In genomic region chr5:151284392-151284967, GRCh38 we compare ENCODE assay signal across 12 cellular contexts. TPM values are rescaled to one million over a fixed set of nuclear protein-coding genes. Genes with fewer than 3 reads are reported as not detected.
DNase-seq lines count a peak whose midpoint lies in the region; TF ChIP-seq lines count a peak whose summit lies in the region.
"Had no signal": no experiment of that assay in that cellular context is flagged by ENCODE, and none has a peak within 500 bp of the region (broad histone marks: within the 10 kb centered on the region; RNA-seq: fewer than 3 reads in every experiment).

No MANE protein-coding gene starts in this region.

- H3K4me3 ChIP-seq in fibroblast of mammary gland (ENCODE audit: control insufficient read depth, low read depth, low read length): no peak overlapping the region

- no peak overlapping the region for H3K4me3 Mint-ChIP-seq in nephron progenitor cell
- H3K4me3 Mint-ChIP-seq: effector memory CD8-positive, alpha-beta T cell had no signal

- no peaks in the 10 kb centered on the region for H3K4me1 Mint-ChIP-seq in nephron progenitor cell

- DNase-seq in AML-193 (lab: John Stamatoyannopoulos, UW) (peak; percentile 4 to 11), NOMO-1 treated with DMSO at 0.1 percent for 48 hours (lab: John Stamatoyannopoulos, UW; ENCODE audit: unreplicated experiment) (peak; percentile 18), fibroblast of mammary gland (ENCODE audit: low read depth) (no peak), H4 (ENCODE audit: low spot score) (no peak), nephron progenitor cell (no peak), NCI-H2227 treated with DMSO at 0.1 percent for 48 hours (lab: John Stamatoyannopoulos, UW) (no peak)
- DNase-seq in activated CD8-positive, alpha-beta memory T cell treated with anti-CD3 and anti-CD28 coated beads, Interleukin-2, amount 50 U/mL, for 4 hours: no peak
- DNase-seq: effector memory CD8-positive, alpha-beta T cell; NCI-H774 had no signal

- no peaks in the 10 kb centered on the region for H3K36me3 Mint-ChIP-seq in nephron progenitor cell (ENCODE audit: low read depth)

- peaks cover 16% of the 10 kb centered on the region for H3K27me3 Mint-ChIP-seq in nephron progenitor cell (ENCODE audit: low read depth, poor library complexity)

- no peak overlapping the region for H3K27ac Mint-ChIP-seq in nephron progenitor cell
- H3K27ac Mint-ChIP-seq: effector memory CD8-positive, alpha-beta T cell had no signal

- TF ChIP-seq CTCF in GM12873 (IDR thresholded peaks at IDR 0.05; ENCODE audit: insufficient read depth, low read depth, low read length, missing control alignments) (peak; percentile 64), fibroblast of mammary gland (conservative IDR thresholded peaks at IDR 0.05; ENCODE audit: control insufficient read depth, insufficient read depth, low read depth, low read length) (peak; percentile 38), nephron progenitor cell (IDR thresholded peaks at IDR 0.05) (no peak)

- no peaks in the 10 kb centered on the region for H3K9me3 Mint-ChIP-seq in nephron progenitor cell
- H3K9me3 Mint-ChIP-seq: effector memory CD8-positive, alpha-beta T cell had no signal

RNA-seq across cellular contexts. Expression of gene SLC36A3, which starts 19.1 kb away (rescaled TPM):
- total RNA-seq in H4 (2014; rRNA removed; shearing (Covaris generic)): not detected in 2 replicates
- total RNA-seq: HT1080, urinary bladder had no signal

RNA-seq across cellular contexts. Expression of gene GM2A, which starts 31.5 kb away (rescaled TPM):
- 13.7 and 16.2 TPM in 2 replicates for total RNA-seq in H4 (2014; rRNA removed; shearing (Covaris generic))

Comparison
In these comparisons a context has a peak if more than half of its experiments do, and no peak if none do; other contexts are left out.
1. DNase-seq: peak in AML-193 (2 of 2) and NOMO-1 treated with DMSO at 0.1 percent for 48 hours (single experiment); none in fibroblast of mammary gland (single experiment), activated CD8-positive, alpha-beta memory T cell treated with anti-CD3 and anti-CD28 coated beads, Interleukin-2, amount 50 U/mL, for 4 hours (single experiment), H4 (single experiment), nephron progenitor cell (single experiment) and NCI-H2227 treated with DMSO at 0.1 percent for 48 hours (single experiment).